Comparison of ENCODE assay signal across 13 cellular contexts in genomic region chr9:113858282-113858681, GRCh38.
"Had no signal": no experiment of that assay in that cellular context is flagged by ENCODE, and none has a peak within 500 bp of the region (broad histone marks: within the 10 kb centered on the region; RNA-seq: fewer than 3 reads in every experiment).

No MANE protein-coding gene starts in this region.

- H3K4me1 Mint-ChIP-seq: naive B cell had no signal

- H3K4me3 Mint-ChIP-seq: activated CD8-positive, alpha-beta memory T cell treated with anti-CD3 and anti-CD28 coated beads, Interleukin-2, amount 10 ng/mL, durations not matched to agents 7 days and 5 days; activated naive CD8-positive, alpha-beta T cell; activated T-cell treated with anti-CD3 and anti-CD28 coated beads, Interleukin-2, amount 50 U/mL, for 24 hours; endodermal cell; naive B cell; type B pancreatic cell had no signal

- H3K27ac Mint-ChIP-seq: activated CD8-positive, alpha-beta memory T cell treated with anti-CD3 and anti-CD28 coated beads, Interleukin-2, amount 10 ng/mL, durations not matched to agents 7 days and 5 days; activated naive CD8-positive, alpha-beta T cell; activated T-cell treated with anti-CD3 and anti-CD28 coated beads, Interleukin-2, amount 50 U/mL, for 24 hours; endodermal cell; naive B cell; type B pancreatic cell had no signal

- H3K27me3 ChIP-seq: brain microvascular endothelial cell had no signal

- H3K9me3 Mint-ChIP-seq: endodermal cell, naive B cell, type B pancreatic cell had no signal

- ATAC-seq: activated CD8-positive, alpha-beta memory T cell treated with anti-CD3 and anti-CD28 coated beads, Interleukin-2, amount 10 ng/mL, durations not matched to agents 7 days and 5 days had no signal

- DNase-seq: activated CD8-positive, alpha-beta memory T cell treated with anti-CD3 and anti-CD28 coated beads, Interleukin-2, amount 10 ng/mL, durations not matched to agents 7 days and 5 days; activated effector memory CD4-positive, alpha-beta T cell treated with anti-CD3 and anti-CD28 coated beads, Interleukin-2, amount 50 U/mL, for 16 hours; activated T-cell treated with anti-CD3 and anti-CD28 coated beads, Interleukin-2, amount 50 U/mL, for 24 hours; cerebellar nuclear complex; erythroblast; naive B cell; T-helper 2 cell had no signal

- H3K36me3 Mint-ChIP-seq: activated CD8-positive, alpha-beta memory T cell treated with anti-CD3 and anti-CD28 coated beads, Interleukin-2, amount 10 ng/mL, durations not matched to agents 7 days and 5 days; activated naive CD8-positive, alpha-beta T cell; naive B cell; type B pancreatic cell had no signal

- H3K36me3 ChIP-seq: brain microvascular endothelial cell had no signal

- H3K4me3 ChIP-seq: lung, skin epidermis had no signal

- H3K27ac ChIP-seq: brain microvascular endothelial cell, skin epidermis had no signal
